31 cellular contexts compared by ENCODE assay signal in the genomic region with DNA sequence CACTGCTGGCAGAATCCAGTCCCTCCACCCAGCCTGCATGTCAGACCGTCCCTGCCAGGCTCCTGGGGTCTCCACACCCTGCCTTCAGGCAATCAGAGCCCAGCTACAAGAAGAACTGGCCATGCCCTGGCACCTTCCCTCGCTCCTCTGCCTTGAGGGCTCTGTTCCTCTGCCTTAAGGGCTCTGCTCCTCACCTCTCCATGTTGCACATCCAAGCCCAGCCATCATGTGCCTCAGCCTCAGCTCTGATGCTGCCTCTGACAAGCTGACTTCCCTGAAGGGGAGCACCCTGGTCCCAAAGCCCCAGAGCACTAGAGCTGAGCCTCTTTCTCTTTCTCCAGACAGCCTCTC. TPM values are rescaled to one million over a fixed set of nuclear protein-coding genes. Genes with fewer than 3 reads are reported as not detected.
A peak's percentile ranks its signal among the peaks of the same experiment; 100 is the strongest.
DNase-seq lines count a peak whose midpoint lies in the region; ATAC-seq and TF ChIP-seq lines count a peak whose summit lies in the region.
"Had no signal": no experiment of that assay in that cellular context is flagged by ENCODE, and none has a peak within 500 bp of the region (broad histone marks: within the 10 kb centered on the region; RNA-seq: fewer than 3 reads in every experiment).

No MANE protein-coding gene starts in this region.

- H3K36me3 Mint-ChIP-seq in activated CD8-positive, alpha-beta T cell treated with anti-CD3 and anti-CD28 coated beads for 36 hours (ENCODE audit: low read depth) = peaks cover 28% of the 10 kb centered on the region
- H3K36me3 Mint-ChIP-seq: WTC11 had no signal

- no peak for ATAC-seq in left ventricle myocardium superior
- no peak for ATAC-seq in activated CD8-positive, alpha-beta T cell treated with anti-CD3 and anti-CD28 coated beads for 36 hours
- no peak for ATAC-seq in left lobe of liver
- ATAC-seq: WTC11 had no signal

- no peak overlapping the region for H3K4me3 Mint-ChIP-seq in activated CD8-positive, alpha-beta T cell treated with anti-CD3 and anti-CD28 coated beads for 36 hours
- H3K4me3 Mint-ChIP-seq: WTC11 had no signal

- H3K9me3 Mint-ChIP-seq in activated CD8-positive, alpha-beta T cell treated with anti-CD3 and anti-CD28 coated beads for 36 hours = no peaks in the 10 kb centered on the region
- H3K9me3 Mint-ChIP-seq: WTC11 had no signal

- H3K4me3 ChIP-seq in testis = no peak overlapping the region
- H3K4me3 ChIP-seq: BLaER1, esophagus squamous epithelium, MG63, upper lobe of left lung had no signal

- TF ChIP-seq POLR2A in testis (IDR thresholded peaks at IDR 0.05) = no peak

- H3K27me3 ChIP-seq in testis = no peaks in the 10 kb centered on the region
- H3K27me3 ChIP-seq: BLaER1, esophagus squamous epithelium, MG63, upper lobe of left lung had no signal

- no peaks in the 10 kb centered on the region for H3K27me3 Mint-ChIP-seq in activated CD8-positive, alpha-beta T cell treated with anti-CD3 and anti-CD28 coated beads for 36 hours

- CTCF ChIA-PET in activated CD8-positive, alpha-beta T cell treated with anti-CD3 and anti-CD28 coated beads for 36 hours (lab: Charles Lee) = no interaction called here

- no peak for TF ChIP-seq CTCF in activated CD8-positive, alpha-beta T cell treated with anti-CD3 and anti-CD28 coated beads for 36 hours (IDR thresholded peaks at IDR 0.05)
- TF ChIP-seq CTCF in testis (IDR thresholded peaks at IDR 0.05) = no peak

- no peaks in the 10 kb centered on the region for H3K9me3 ChIP-seq in testis
- H3K9me3 ChIP-seq: BLaER1, esophagus squamous epithelium, MG63, upper lobe of left lung had no signal

- peak; percentile 22 for DNase-seq in cardiac septum (ENCODE audit: low spot score)
- no peak for DNase-seq in left ventricle myocardium superior
- DNase-seq in activated CD8-positive, alpha-beta T cell treated with anti-CD3 and anti-CD28 coated beads for 36 hours = no peak
- peak; percentile 37 for DNase-seq in left lobe of liver (ENCODE audit: low spot score)
- peak; percentile 1 for DNase-seq in testis
- DNase-seq in inferior parietal cortex (ENCODE audit: extremely low spot score) = no peak
- no peak for DNase-seq in GDM1 (lab: John Stamatoyannopoulos, UW)
- no peak for DNase-seq in iPS-NIHi11 (ENCODE audit: low spot score)
- DNase-seq: activated gamma-delta T cell; Calu3; cortex of kidney; DND-41; esophagus squamous epithelium; KG1; MG63; NCI-H2029 treated with DMSO at 0.1 percent for 48 hours; NCI-H526; NK-92 treated with Interleukin-12 subunit alpha and Interleukin-12 subunit beta, amount 100 ng/mL, for 24 hours; retina; SHP77 treated with DMSO at 0.1 percent for 48 hours; small intestine; SW 1271 had no signal

- 85 to 94% methylated on average over 2 of the region's 2 CpGs for WGBS in testis, 2 donors

- intact Hi-C loops in cardiac septum (cut with DNase I) (no loop called here), left ventricle myocardium superior (cut with micrococcal nuclease) (no loop called here), testis (cut with DNase I; ENCODE audit: low total_unique reads) (no loop called here)
- intact Hi-C loops in activated CD8-positive, alpha-beta T cell treated with anti-CD3 and anti-CD28 coated beads for 36 hours (cut with micrococcal nuclease) = no loop called here

- no peak overlapping the region for H3K27ac ChIP-seq in testis
- H3K27ac ChIP-seq: BLaER1, esophagus squamous epithelium, upper lobe of left lung had no signal

- POLR2A ChIA-PET in activated CD8-positive, alpha-beta T cell treated with anti-CD3 and anti-CD28 coated beads for 36 hours (lab: Charles Lee) = interaction anchor here (0.6 kb wide), 1 partner anchor 32 kb away, joined by 3 read pairs; no protein-coding TSS in a partner anchor

- H3K4me1 Mint-ChIP-seq in activated CD8-positive, alpha-beta T cell treated with anti-CD3 and anti-CD28 coated beads for 36 hours (ENCODE audit: low read depth) = peaks cover 28% of the 10 kb centered on the region
- H3K4me1 Mint-ChIP-seq: WTC11 had no signal

- H3K27ac Mint-ChIP-seq in activated CD8-positive, alpha-beta T cell treated with anti-CD3 and anti-CD28 coated beads for 36 hours = peak overlapping the region; percentile 50
- H3K27ac Mint-ChIP-seq: WTC11 had no signal

- no peaks in the 10 kb centered on the region for H3K36me3 ChIP-seq in testis (ENCODE audit: low read depth, missing control alignments)
- H3K36me3 ChIP-seq: esophagus squamous epithelium, MG63, upper lobe of left lung had no signal

- H3K4me1 ChIP-seq in testis = no peaks in the 10 kb centered on the region
- H3K4me1 ChIP-seq: esophagus squamous epithelium, upper lobe of left lung had no signal

RNA-seq across cellular contexts. Expression of a gene that starts 50.3 kb away (rescaled TPM):
- total RNA-seq in cardiac septum (not detected), left ventricle myocardium superior (not detected), left lobe of liver (not detected), testis (10 to 100 TPM; 10.7 to 26.5 TPM)
- not detected for total RNA-seq in activated CD8-positive, alpha-beta T cell treated with anti-CD3 and anti-CD28 coated beads for 36 hours
- polyA plus RNA-seq in testis (ENCODE audit: insufficient read depth, low read depth, low replicate concordance) = 23.7 TPM
- total RNA-seq: bronchial epithelial cell, Calu3, esophagus squamous epithelium, frontal cortex, mesenteric fat pad, omental fat pad, subcutaneous adipose tissue, upper lobe of left lung, WTC11 had no signal
- polyA plus RNA-seq: AG04450 had no signal

Comparison
In these comparisons a context has a peak if more than half of its experiments do, and no peak if none do; other contexts are left out.
1. DNase-seq: peak in cardiac septum (single experiment), left lobe of liver (single experiment) and testis (single experiment); none in left ventricle myocardium superior (single experiment), activated CD8-positive, alpha-beta T cell treated with anti-CD3 and anti-CD28 coated beads for 36 hours (single experiment), inferior parietal cortex (single experiment), GDM1 (single experiment) and iPS-NIHi11 (single experiment).
2. RNA of a gene that starts 50.3 kb away (total RNA-seq): 10.7 to 26.5 TPM in testis; not detected in left ventricle myocardium superior (single experiment), not detected in cardiac septum (single experiment), not detected in activated CD8-positive, alpha-beta T cell treated with anti-CD3 and anti-CD28 coated beads for 36 hours and not detected in left lobe of liver (single experiment); every median in the first group is over 10 times any median in the second.